In the genomic region with DNA sequence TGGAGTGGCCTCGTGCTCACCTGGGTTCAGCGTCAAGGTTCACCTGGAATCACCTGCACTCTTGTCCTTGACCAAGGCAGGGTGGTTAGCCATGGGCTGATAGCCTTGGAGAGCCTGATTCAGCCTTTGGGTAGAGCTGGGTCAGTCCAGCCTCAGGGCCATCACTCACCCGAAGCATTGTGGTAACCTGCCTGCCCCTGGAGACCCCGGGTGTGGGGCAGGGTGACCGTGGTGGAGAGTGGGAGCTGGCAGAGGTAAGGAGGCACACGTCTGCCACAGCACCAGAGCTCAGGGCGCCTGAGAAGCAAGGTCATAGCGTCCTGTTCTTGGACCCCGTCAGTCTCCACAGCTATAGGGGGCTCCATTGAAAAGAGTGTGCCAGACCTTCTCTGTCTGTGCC, we compare ENCODE assay signal across 9 cellular contexts.
DNase-seq lines count a peak whose midpoint lies in the region; ATAC-seq and TF ChIP-seq lines count a peak whose summit lies in the region.
"Had no signal": no experiment of that assay in that cellular context is flagged by ENCODE, and none has a peak within 500 bp of the region (broad histone marks: within the 10 kb centered on the region; RNA-seq: fewer than 3 reads in every experiment).

No MANE protein-coding gene starts in this region.

- peaks cover 9% of the 10 kb centered on the region for H3K4me1 ChIP-seq in NT2/D1 (ENCODE audit: insufficient read depth, insufficient read length)
- peaks cover 3% of the 10 kb centered on the region for H3K4me1 ChIP-seq in rectal smooth muscle tissue (ENCODE audit: control insufficient read depth, insufficient read depth, low read length)

- DNase-seq in GM12864 (ENCODE audit: low read depth) (no peak), NT2/D1 (ENCODE audit: low read depth, low spot score) (no peak), fibroblast of pulmonary artery (ENCODE audit: low read depth) (no peak), globus pallidus (ENCODE audit: low spot score) (no peak), SKM-1 (lab: John Stamatoyannopoulos, UW; ENCODE audit: unreplicated experiment) (no peak)

- H3K4me3 ChIP-seq in GM12864 (ENCODE audit: low read depth, low read length) (peak overlapping the region; percentile 53), NT2/D1 (ENCODE audit: insufficient read length, low read depth) (peak overlapping the region; percentile 18), fibroblast of pulmonary artery (replicated peaks; ENCODE audit: low read depth, low read length) (peak overlapping the region; percentile 51), rectal smooth muscle tissue (ENCODE audit: low read length) (peak overlapping the region; percentile 65)

- H3K36me3 ChIP-seq in NT2/D1 (ENCODE audit: insufficient read depth, insufficient read length, low read length): no peaks in the 10 kb centered on the region
- no peaks in the 10 kb centered on the region for H3K36me3 ChIP-seq in rectal smooth muscle tissue (ENCODE audit: control insufficient read depth, insufficient read depth, low read length)

- H3K27me3 ChIP-seq in NT2/D1 (ENCODE audit: insufficient read depth, insufficient read length) (peaks cover 25% of the 10 kb centered on the region), rectal smooth muscle tissue (ENCODE audit: control insufficient read depth, insufficient read depth, low read length) (no peaks in the 10 kb centered on the region)

- TF ChIP-seq CTCF in GM12864 (IDR thresholded peaks at IDR 0.05; ENCODE audit: low read depth, low read length, missing control alignments) (no peak), fibroblast of pulmonary artery (IDR thresholded peaks at IDR 0.05; ENCODE audit: low read length, missing control alignments) (no peak)

- H3K9me3 ChIP-seq in NT2/D1 (ENCODE audit: insufficient read depth, low read length): no peaks in the 10 kb centered on the region
- H3K9me3 ChIP-seq: psoas muscle had no signal

- no peak for ATAC-seq in GM18870 (IDR thresholded peaks at IDR 0.05; ENCODE audit: unreplicated experiment)

- no peak overlapping the region for H3K27ac ChIP-seq in rectal smooth muscle tissue (ENCODE audit: low read depth, low read length)
- H3K27ac ChIP-seq: psoas muscle, VCaP had no signal

- H3K9ac ChIP-seq in NT2/D1 (ENCODE audit: insufficient read length, low read depth) (peak overlapping the region; percentile 10), rectal smooth muscle tissue (ENCODE audit: low read length) (no peak overlapping the region)
